ENCODE assay signal across 1 cellular context in the genomic region with DNA sequence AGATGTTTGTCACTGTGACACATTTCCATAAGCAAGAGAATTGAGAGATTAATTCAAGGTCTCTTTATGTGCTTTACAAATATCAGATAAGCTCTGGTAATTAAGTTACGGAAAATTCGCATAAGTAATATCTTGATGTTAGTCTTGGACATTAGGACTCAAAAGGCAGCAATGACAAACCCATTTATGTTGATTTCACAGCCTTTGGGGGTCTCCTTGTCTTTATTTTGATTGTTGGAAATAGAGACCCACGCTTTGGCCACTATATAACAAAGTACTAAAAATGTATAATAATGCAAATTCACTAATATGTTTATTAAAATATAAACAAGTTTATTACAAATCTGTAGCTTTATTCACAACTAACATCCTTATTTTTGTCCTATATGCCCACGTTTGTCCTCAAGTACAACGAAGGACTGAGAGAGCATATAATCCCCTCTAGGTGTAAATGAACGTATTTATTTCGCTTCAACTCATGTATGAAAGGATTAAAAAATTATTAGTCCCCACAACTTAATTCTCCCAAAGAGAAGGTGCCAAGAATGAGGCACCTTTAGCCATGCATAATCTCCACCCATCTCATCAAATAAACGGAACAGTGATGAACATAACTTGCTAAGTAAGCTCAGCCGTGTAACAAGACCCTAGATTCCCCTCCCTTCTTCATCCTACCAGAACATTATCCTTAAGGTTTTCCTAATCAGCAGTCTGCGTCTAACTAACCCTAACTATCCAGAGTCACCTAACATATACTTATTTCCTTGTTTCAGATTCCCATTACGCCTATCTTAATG.
TF ChIP-seq lines count a peak whose summit lies in the region.

No MANE protein-coding gene starts in this region.

TF ChIP-seq in A549, 52 proteins besides CTCF, POLR2A, EP300 and RAD21 (continued from another document):
- TF ChIP-seq, protein P1, sequence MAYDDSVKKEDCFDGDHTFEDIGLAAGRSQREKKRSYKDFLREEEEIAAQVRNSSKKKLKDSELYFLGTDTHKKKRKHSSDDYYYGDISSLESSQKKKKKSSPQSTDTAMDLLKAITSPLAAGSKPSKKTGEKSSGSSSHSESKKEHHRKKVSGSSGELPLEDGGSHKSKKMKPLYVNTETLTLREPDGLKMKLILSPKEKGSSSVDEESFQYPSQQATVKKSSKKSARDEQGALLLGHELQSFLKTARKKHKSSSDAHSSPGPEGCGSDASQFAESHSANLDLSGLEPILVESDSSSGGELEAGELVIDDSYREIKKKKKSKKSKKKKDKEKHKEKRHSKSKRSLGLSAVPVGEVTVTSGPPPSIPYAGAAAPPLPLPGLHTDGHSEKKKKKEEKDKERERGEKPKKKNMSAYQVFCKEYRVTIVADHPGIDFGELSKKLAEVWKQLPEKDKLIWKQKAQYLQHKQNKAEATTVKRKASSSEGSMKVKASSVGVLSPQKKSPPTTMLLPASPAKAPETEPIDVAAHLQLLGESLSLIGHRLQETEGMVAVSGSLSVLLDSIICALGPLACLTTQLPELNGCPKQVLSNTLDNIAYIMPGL (CRISPR knock-in tag; IDR thresholded peaks at IDR 0.05; ENCODE audit: borderline replicate concordance) = no peak
